Comparison of ENCODE assay signal across 16 cellular contexts in the genomic region with DNA sequence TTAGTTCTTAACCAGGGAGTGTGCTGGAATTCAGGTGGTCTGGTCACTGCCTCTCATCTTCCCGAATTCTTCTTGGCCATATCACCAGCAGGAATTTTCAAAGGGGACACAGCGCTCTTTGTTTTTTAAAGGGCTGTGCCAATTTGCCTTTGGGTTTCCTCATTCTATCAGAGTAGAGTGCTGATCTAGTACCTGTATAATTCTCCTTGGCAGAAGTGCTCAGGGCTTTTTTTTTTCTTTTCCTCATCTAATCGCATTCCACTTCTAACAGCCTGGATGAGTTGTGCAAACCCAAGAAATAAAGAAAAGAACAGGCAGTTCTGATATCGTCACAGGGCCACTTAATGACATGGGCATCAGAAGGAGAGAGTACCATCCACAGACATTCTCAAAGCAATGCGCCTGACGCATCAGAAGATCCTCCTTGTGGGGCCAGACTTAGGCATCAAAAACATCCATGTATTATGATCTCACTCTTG.
DNase-seq lines count a peak whose midpoint lies in the region; FAIRE-seq and TF ChIP-seq lines count a peak whose summit lies in the region.
"Had no signal": no experiment of that assay in that cellular context is flagged by ENCODE, and none has a peak within 500 bp of the region (broad histone marks: within the 10 kb centered on the region; RNA-seq: fewer than 3 reads in every experiment).

No MANE protein-coding gene starts in this region.

- H3K36me3 ChIP-seq in kidney (ENCODE audit: control insufficient read depth in 1 of 2, insufficient read depth in 2 of 2, low read length in 2 of 2) (no peaks in the 10 kb centered on the region), subcutaneous abdominal adipose tissue (ENCODE audit: control insufficient read depth in 5 of 5, insufficient read depth in 5 of 5, low read length in 5 of 5) (no peaks in the 10 kb centered on the region)

- H3K4me1 ChIP-seq in kidney (ENCODE audit: control insufficient read depth in 1 of 2, insufficient read depth in 1 of 2, low read depth in 1 of 2, low read length in 2 of 2), result peaks cover 17 to 26% of the 10 kb centered on the region in 2 donors
- H3K4me1 ChIP-seq in subcutaneous abdominal adipose tissue (ENCODE audit: control insufficient read depth in 5 of 5, insufficient read depth in 5 of 5, low read length in 5 of 5), result peaks cover 6 to 29% (median 15%) of the 10 kb centered on the region in 5 donors

- no peak for TF ChIP-seq CTCF in GM10248 (IDR thresholded peaks at IDR 0.05; ENCODE audit: control extremely low read depth, extremely low read depth, low read depth, missing control alignments)
- no peak for TF ChIP-seq CTCF in VCaP (conservative IDR thresholded peaks at IDR 0.05)
- no peak for TF ChIP-seq CTCF in kidney (IDR thresholded peaks at IDR 0.05; ENCODE audit: borderline replicate concordance, extremely low read depth, insufficient read depth)

- intact Hi-C loops in kidney (cut with DNase I), result no loop called here

- no peaks in the 10 kb centered on the region for H3K9me3 ChIP-seq in kidney (ENCODE audit: control insufficient read depth in 1 of 2, low read length in 2 of 2)
- no peaks in the 10 kb centered on the region for H3K9me3 ChIP-seq in subcutaneous abdominal adipose tissue (ENCODE audit: control insufficient read depth in 5 of 5, low read length in 5 of 5)

- H3K27ac ChIP-seq in VCaP (peak overlapping the region; percentile 78), kidney (ENCODE audit: low read depth in 2 of 2, low read length in 2 of 2) (peak overlapping the region; percentile 60 to 78), subcutaneous abdominal adipose tissue (ENCODE audit: low read depth, low read length) (peak overlapping the region; percentile 81)

- DNase-seq in GM10248 (ENCODE audit: extremely low spot score) (peak; percentile 1), kidney (no peak), COLO668 (lab: John Stamatoyannopoulos, UW; ENCODE audit: unreplicated experiment) (no peak), NCI-H1048 (lab: John Stamatoyannopoulos, UW) (no peak)
- DNase-seq in activated CD8-positive, alpha-beta memory T cell treated with anti-CD3 and anti-CD28 coated beads, Interleukin-2, amount 50 U/mL, for 48 hours, result no peak
- DNase-seq in activated CD4-positive, alpha-beta T cell treated with anti-CD3 and anti-CD28 coated beads, Interleukin-2, amount 50 U/mL, for 48 hours, result no peak
- DNase-seq: activated CD4-positive, alpha-beta memory T cell treated with anti-CD3 and anti-CD28 coated beads for 36 hours; activated gamma-delta T cell; CD4-positive, alpha-beta T cell; MV-4-11; NCI-H345; stimulated activated CD4-positive, alpha-beta T cell treated with anti-CD3 and anti-CD28 coated beads, Interleukin-4, amount 100 ng/mL, for 24 hours; stimulated activated naive B cell treated with anti-CD40 and anti-IgM and Interleukin-4, amounts not matched to agents 10 μg/mL and 1 μg/mL and 100 μg/mL, for 72 hours; T1000 had no signal

- CTCF ChIA-PET in GM10248 (lab: Yijun Ruan, JAX), result no interaction called here

- POLR2A ChIA-PET in GM10248 (lab: Yijun Ruan, JAX), result no interaction called here

- no peak for FAIRE-seq in kidney (lab: Jason Lieb, UNC)

- peaks cover 0 to 7% (median 0%) of the 10 kb centered on the region in 5 donors for H3K27me3 ChIP-seq in subcutaneous abdominal adipose tissue (ENCODE audit: control insufficient read depth in 5 of 5, insufficient read depth in 4 of 5, low read length in 5 of 5)

- H3K4me3 ChIP-seq in kidney (ENCODE audit: low read length in 2 of 2) (no peak overlapping the region), subcutaneous abdominal adipose tissue (ENCODE audit: low read depth in 1 of 5, low read length in 5 of 5) (no peak overlapping the region)

- H3K9ac ChIP-seq in kidney (ENCODE audit: low read length in 2 of 2) (no peak overlapping the region), subcutaneous abdominal adipose tissue (ENCODE audit: low read length in 5 of 5) (no peak overlapping the region)
